Comparison of ENCODE assay signal across 9 cellular contexts in genomic region chr7:101681170-101682007, GRCh38. TPM values are rescaled to one million over a fixed set of nuclear protein-coding genes. Genes with fewer than 3 reads are reported as not detected.
DNase-seq lines count a peak whose midpoint lies in the region; ATAC-seq and TF ChIP-seq lines count a peak whose summit lies in the region.
"Had no signal": no experiment of that assay in that cellular context is flagged by ENCODE, and none has a peak within 500 bp of the region (broad histone marks: within the 10 kb centered on the region; RNA-seq: fewer than 3 reads in every experiment).

No MANE protein-coding gene starts in this region.

- no peaks in the 10 kb centered on the region for H3K9me3 Mint-ChIP-seq in MCF 10A (ENCODE audit: unreplicated experiment)

- no TSS peak for BruUV-seq in MCF 10A (replicated peaks; lab: Mats Ljungman, UMichigan)

- DNase-seq in NCI-H2196 (lab: John Stamatoyannopoulos, UW; ENCODE audit: unreplicated experiment) (peak; percentile 56), NCI-H2196 treated with DMSO at 0.1 percent for 48 hours (lab: John Stamatoyannopoulos, UW; ENCODE audit: unreplicated experiment) (no peak), MCF 10A (ENCODE audit: unreplicated experiment) (peak; percentile 89), left lobe of liver (ENCODE audit: low spot score) (peak; percentile 52), ureter (ENCODE audit: low spot score) (peak; percentile 75), NCI-H510A (lab: John Stamatoyannopoulos, UW) (no peak), GM20000 (ENCODE audit: low spot score) (no peak)
- DNase-seq: AML-193 had no signal

- no peaks in the 10 kb centered on the region for H3K27me3 Mint-ChIP-seq in MCF 10A (ENCODE audit: insufficient read depth, unreplicated experiment)

- POLR2A ChIA-PET in MCF 10A (lab: Yijun Ruan, JAX), result no interaction called here

- no peak for TF ChIP-seq CTCF in MCF 10A (IDR thresholded peaks at IDR 0.05; ENCODE audit: unreplicated experiment)
- no peak for TF ChIP-seq CTCF in GM20000 (IDR thresholded peaks at IDR 0.05; ENCODE audit: extremely low read depth, missing control alignments)

- H3K4me3 Mint-ChIP-seq in MCF 10A (ENCODE audit: unreplicated experiment), result no peak overlapping the region

- intact Hi-C loops in MCF 10A (cut with micrococcal nuclease), result loop anchor here (5.0 kb wide), 1 partner anchor 79 kb away; no protein-coding TSS in a partner anchor

- peaks cover 21% of the 10 kb centered on the region for H3K4me1 Mint-ChIP-seq in MCF 10A (ENCODE audit: insufficient read depth, unreplicated experiment)

- H3K36me3 Mint-ChIP-seq in MCF 10A (ENCODE audit: insufficient read depth, unreplicated experiment), result no peaks in the 10 kb centered on the region

- no peak overlapping the region for H3K27ac Mint-ChIP-seq in MCF 10A (ENCODE audit: low read depth, unreplicated experiment)

- ATAC-seq in left lobe of liver, result peak; percentile 72
- ATAC-seq in HG02623 (IDR thresholded peaks at IDR 0.05; ENCODE audit: unreplicated experiment), result no peak

- CTCF ChIA-PET in MCF 10A (lab: Yijun Ruan, JAX), result interaction anchor here (0.5 to 1.2 kb wide), 8 partner anchors 9 to 556 kb away, joined by 3 to 10 read pairs (median 4); no protein-coding TSS in a partner anchor

RNA-seq across cellular contexts. Expression of gene MYL10, which starts 52.3 kb away (rescaled TPM):
- total RNA-seq in MCF 10A (2022), result not detected in 2 replicates
- not detected for total RNA-seq in left lobe of liver
- total RNA-seq in ureter, result not detected

Comparison
In these comparisons a context has a peak if more than half of its experiments do, and no peak if none do; other contexts are left out.
1. DNase-seq: peak in NCI-H2196 (single experiment), MCF 10A (single experiment), left lobe of liver (single experiment) and ureter (single experiment); none in NCI-H2196 treated with DMSO at 0.1 percent for 48 hours (single experiment), NCI-H510A (single experiment) and GM20000 (single experiment).